ENCODE assay signal across 1 cellular context in the genomic region with DNA sequence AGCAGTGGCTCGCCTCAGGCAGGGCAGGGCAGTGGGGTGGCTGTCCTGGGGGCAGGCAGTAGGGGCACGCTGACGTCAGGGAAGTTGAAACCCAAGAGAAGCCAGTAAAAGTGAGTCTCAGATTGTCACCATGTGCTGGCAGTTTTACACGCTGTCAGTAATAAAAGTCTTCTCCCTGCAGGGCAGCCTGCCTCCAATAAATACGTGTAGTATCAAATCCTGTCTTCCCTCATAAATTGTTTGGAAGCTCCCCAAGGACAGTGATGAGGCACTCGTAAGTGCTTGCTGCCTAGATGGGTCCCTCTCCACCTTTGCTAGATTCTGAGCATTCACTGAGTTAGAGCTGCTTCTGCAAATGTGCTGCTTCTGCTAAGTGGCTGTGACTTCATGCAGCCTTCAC.
TF ChIP-seq lines count a peak whose summit lies in the region.

No MANE protein-coding gene starts in this region.

TF ChIP-seq in HEK293, 187 proteins besides CTCF, POLR2A, EP300 and RAD21 (continued from another document):
- TF ChIP-seq, protein P1, sequence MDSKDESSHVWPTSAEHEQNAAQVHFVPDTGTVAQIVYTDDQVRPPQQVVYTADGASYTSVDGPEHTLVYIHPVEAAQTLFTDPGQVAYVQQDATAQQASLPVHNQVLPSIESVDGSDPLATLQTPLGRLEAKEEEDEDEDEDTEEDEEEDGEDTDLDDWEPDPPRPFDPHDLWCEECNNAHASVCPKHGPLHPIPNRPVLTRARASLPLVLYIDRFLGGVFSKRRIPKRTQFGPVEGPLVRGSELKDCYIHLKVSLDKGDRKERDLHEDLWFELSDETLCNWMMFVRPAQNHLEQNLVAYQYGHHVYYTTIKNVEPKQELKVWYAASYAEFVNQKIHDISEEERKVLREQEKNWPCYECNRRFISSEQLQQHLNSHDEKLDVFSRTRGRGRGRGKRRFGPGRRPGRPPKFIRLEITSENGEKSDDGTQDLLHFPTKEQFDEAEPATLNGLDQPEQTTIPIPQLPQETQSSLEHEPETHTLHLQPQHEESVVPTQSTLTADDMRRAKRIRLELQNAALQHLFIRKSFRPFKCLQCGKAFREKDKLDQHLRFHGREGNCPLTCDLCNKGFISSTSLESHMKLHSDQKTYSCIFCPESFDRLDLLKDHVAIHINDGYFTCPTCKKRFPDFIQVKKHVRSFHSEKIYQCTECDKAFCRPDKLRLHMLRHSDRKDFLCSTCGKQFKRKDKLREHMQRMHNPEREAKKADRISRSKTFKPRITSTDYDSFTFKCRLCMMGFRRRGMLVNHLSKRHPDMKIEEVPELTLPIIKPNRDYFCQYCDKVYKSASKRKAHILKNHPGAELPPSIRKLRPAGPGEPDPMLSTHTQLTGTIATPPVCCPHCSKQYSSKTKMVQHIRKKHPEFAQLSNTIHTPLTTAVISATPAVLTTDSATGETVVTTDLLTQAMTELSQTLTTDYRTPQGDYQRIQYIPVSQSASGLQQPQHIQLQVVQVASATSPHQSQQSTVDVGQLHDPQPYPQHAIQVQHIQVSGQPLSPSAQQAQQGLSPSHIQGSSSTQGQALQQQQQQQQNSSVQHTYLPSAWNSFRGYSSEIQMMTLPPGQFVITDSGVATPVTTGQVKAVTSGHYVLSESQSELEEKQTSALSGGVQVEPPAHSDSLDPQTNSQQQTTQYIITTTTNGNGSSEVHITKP (tag by site-specific recombination; IDR thresholded peaks at IDR 0.05), result no peak
- TF ChIP-seq, protein P2, sequence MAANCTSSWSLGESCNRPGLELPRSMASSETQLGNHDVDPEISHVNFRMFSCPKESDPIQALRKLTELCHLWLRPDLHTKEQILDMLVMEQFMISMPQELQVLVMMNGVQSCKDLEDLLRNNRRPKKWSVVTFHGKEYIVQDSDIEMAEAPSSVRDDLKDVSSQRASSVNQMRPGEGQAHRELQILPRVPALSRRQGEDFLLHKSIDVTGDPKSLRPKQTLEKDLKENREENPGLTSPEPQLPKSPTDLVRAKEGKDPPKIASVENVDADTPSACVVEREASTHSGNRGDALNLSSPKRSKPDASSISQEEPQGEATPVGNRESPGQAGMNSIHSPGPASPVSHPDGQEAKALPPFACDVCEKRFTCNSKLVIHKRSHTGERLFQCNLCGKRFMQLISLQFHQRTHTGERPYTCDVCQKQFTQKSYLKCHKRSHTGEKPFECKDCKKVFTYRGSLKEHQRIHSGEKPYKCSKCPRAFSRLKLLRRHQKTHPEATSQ (tag by site-specific recombination; IDR thresholded peaks at IDR 0.05), result no peak
- TF ChIP-seq GLIS1 (tag by site-specific recombination; IDR thresholded peaks at IDR 0.05) (peak; percentile 42), ZNF18 (tag by site-specific recombination; IDR thresholded peaks at IDR 0.05) (no peak), WT1 (tag by site-specific recombination; IDR thresholded peaks at IDR 0.05) (no peak), AEBP2 (tag by site-specific recombination; IDR thresholded peaks at IDR 0.05; ENCODE audit: borderline replicate concordance) (no peak), ZNF629 (tag by site-specific recombination; IDR thresholded peaks at IDR 0.05) (no peak), ZNF121 (tag by site-specific recombination; IDR thresholded peaks at IDR 0.05) (peak; percentile 83), ZNF571 (tag by site-specific recombination; IDR thresholded peaks at IDR 0.05) (no peak), ZNF501 (tag by site-specific recombination; IDR thresholded peaks at IDR 0.05) (no peak), ZNF302 (tag by site-specific recombination; IDR thresholded peaks at IDR 0.05; ENCODE audit: low read depth) (no peak), ZNF335 (tag by site-specific recombination; conservative IDR thresholded peaks at IDR 0.05) (no peak), ZNF16 (tag by site-specific recombination; IDR thresholded peaks at IDR 0.05; ENCODE audit: low read depth) (no peak), ZNF311 (tag by site-specific recombination; IDR thresholded peaks at IDR 0.05; ENCODE audit: borderline replicate concordance) (no peak), ZNF2 (tag by site-specific recombination; IDR thresholded peaks at IDR 0.05) (no peak), GLIS2 (tag by site-specific recombination; IDR thresholded peaks at IDR 0.05) (0 out of 2 replicates have a peak, but pooled peaks have one; percentile 33)
